Comparison of ENCODE assay signal across 8 cellular contexts in the genomic region with DNA sequence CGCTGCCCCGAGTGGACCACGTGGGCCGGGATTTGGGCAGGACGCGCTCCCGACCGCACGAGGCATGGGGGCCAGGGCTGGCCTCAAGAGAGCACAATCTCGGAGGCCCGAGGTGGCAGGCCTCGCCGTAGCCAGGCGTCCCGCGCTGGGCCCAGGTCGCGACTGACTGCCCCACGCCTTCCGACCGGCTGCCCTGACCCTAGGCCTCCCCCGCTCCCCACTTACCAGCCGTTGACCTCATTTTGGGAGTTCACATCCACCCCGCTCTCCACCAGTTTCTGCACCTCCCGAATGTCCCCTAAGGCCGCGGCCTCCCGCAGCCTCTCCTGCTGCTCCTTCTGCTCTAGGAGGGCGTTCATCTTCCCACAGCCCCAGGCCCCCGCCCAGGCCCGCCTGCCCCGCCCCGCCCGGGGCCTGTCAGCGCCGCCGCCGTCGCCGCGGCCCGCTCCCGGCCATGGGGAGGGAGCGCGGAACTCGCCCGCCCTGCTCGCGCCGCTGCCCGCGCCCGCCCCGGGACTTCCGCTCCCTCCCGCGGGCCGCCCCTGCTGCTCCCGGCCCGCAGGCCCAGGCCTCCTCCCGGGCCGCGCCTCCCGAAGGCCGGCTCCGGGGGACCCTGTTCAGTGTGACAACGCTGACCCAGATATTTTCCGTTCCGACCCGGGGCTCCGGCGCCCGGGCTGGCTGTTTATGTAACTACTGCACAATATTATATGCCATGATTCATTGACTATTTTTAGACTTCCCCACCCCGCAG. TPM values are rescaled to one million over a fixed set of nuclear protein-coding genes. Genes with fewer than 3 reads are reported as not detected.
DNase-seq lines count a peak whose midpoint lies in the region; ATAC-seq and TF ChIP-seq lines count a peak whose summit lies in the region.

A gene with protein sequence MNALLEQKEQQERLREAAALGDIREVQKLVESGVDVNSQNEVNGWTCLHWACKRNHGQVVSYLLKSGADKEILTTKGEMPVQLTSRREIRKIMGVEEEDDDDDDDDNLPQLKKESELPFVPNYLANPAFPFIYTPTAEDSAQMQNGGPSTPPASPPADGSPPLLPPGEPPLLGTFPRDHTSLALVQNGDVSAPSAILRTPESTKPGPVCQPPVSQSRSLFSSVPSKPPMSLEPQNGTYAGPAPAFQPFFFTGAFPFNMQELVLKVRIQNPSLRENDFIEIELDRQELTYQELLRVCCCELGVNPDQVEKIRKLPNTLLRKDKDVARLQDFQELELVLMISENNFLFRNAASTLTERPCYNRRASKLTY (minus strand): TSS at position 619 of the 754 bp plus-strand sequence. CDS start 260 bp downstream, at position 359.

- no peaks in the 10 kb centered on the region; the same call in 1 of the 2 replicates for H3K36me3 ChIP-seq in Caco-2 (ENCODE audit: control insufficient read depth, insufficient read depth, low read length)
- no peaks in the 10 kb centered on the region for H3K36me3 ChIP-seq in endocrine pancreas (ENCODE audit: control insufficient read depth, insufficient read depth, low read length)

- POLR2A ChIA-PET in Caco-2 (lab: Charles Lee) = interaction anchor here (0.7 to 1.9 kb wide), 3 partner anchors 9 to 12 kb away, joined by 3 to 20 read pairs (median 9); a partner anchor contains a TSS

- ATAC-seq in GM21390 (IDR thresholded peaks at IDR 0.05; ENCODE audit: unreplicated experiment) = peak; percentile 74
- peak; percentile 87 for ATAC-seq in activated CD8-positive, alpha-beta memory T cell treated with anti-CD3 and anti-CD28 coated beads, Interleukin-2, amount 10 ng/mL, durations not matched to agents 7 days and 5 days

- peak within 1 kb of the TSS; percentile 68 for H3K4me3 ChIP-seq in Caco-2 (ENCODE audit: low read depth, low read length)
- peak within 1 kb of the TSS; percentile 80 for H3K4me3 ChIP-seq in endocrine pancreas (ENCODE audit: control insufficient read depth, insufficient read depth, low read length)

- peaks cover 31% of the 10 kb centered on the region for H3K4me1 Mint-ChIP-seq in Caco-2 (ENCODE audit: low read depth, unreplicated experiment)
- peaks cover 49% of the 10 kb centered on the region for H3K4me1 Mint-ChIP-seq in activated CD8-positive, alpha-beta memory T cell treated with anti-CD3 and anti-CD28 coated beads, Interleukin-2, amount 10 ng/mL, durations not matched to agents 7 days and 5 days

- H3K9me3 ChIP-seq in Caco-2 (no peaks in the 10 kb centered on the region), endocrine pancreas (ENCODE audit: control insufficient read depth, low read length) (no peaks in the 10 kb centered on the region)

- peak within 1 kb of the TSS; percentile 55 for H3K9ac ChIP-seq in endocrine pancreas (ENCODE audit: control insufficient read depth, insufficient read depth, low read length)

- TSS peak; percentile 60 for BruUV-seq in Caco-2 (replicated peaks; lab: Mats Ljungman, UMichigan)

- CTCF ChIA-PET in Caco-2 (lab: Charles Lee) = interaction anchor here (0.6 to 4.1 kb wide), 4 partner anchors 14 to 197 kb away, joined by 3 to 22 read pairs (median 4); no protein-coding TSS in a partner anchor
- CTCF ChIA-PET in activated CD8-positive, alpha-beta memory T cell treated with anti-CD3 and anti-CD28 coated beads, Interleukin-2, amount 10 ng/mL, durations not matched to agents 7 days and 5 days (lab: Charles Lee) = interaction anchor here (1.0 kb wide), 1 partner anchor 228 kb away, joined by 3 read pairs; no protein-coding TSS in a partner anchor

- H3K27me3 ChIP-seq in Caco-2 (replicated peaks; ENCODE audit: control insufficient read depth, insufficient read depth, low read length) (no peaks in the 10 kb centered on the region), endocrine pancreas (ENCODE audit: control insufficient read depth, insufficient read depth, low read length) (no peaks in the 10 kb centered on the region)

- H3K9me3 Mint-ChIP-seq in Caco-2 (ENCODE audit: unreplicated experiment) = no peaks in the 10 kb centered on the region
- no peaks in the 10 kb centered on the region for H3K9me3 Mint-ChIP-seq in activated CD8-positive, alpha-beta memory T cell treated with anti-CD3 and anti-CD28 coated beads, Interleukin-2, amount 10 ng/mL, durations not matched to agents 7 days and 5 days (ENCODE audit: low read depth)

- intact Hi-C loops in Caco-2 (cut with micrococcal nuclease; ENCODE audit: unreplicated experiment) = loop anchor here (1.0 to 10.0 kb wide), 4 partner anchors 12 to 230 kb away; a partner anchor contains a TSS

- H3K27ac Mint-ChIP-seq in Caco-2 (ENCODE audit: unreplicated experiment) = peak within 1 kb of the TSS; percentile 79
- H3K27ac Mint-ChIP-seq in activated CD8-positive, alpha-beta memory T cell treated with anti-CD3 and anti-CD28 coated beads, Interleukin-2, amount 10 ng/mL, durations not matched to agents 7 days and 5 days = peak within 1 kb of the TSS; percentile 96

- peaks cover 44% of the 10 kb centered on the region for H3K36me3 Mint-ChIP-seq in Caco-2 (ENCODE audit: insufficient read depth, unreplicated experiment)
- H3K36me3 Mint-ChIP-seq in activated CD8-positive, alpha-beta memory T cell treated with anti-CD3 and anti-CD28 coated beads, Interleukin-2, amount 10 ng/mL, durations not matched to agents 7 days and 5 days = peaks cover 11% of the 10 kb centered on the region

- peak within 1 kb of the TSS; percentile 97 for H3K4me3 Mint-ChIP-seq in Caco-2 (ENCODE audit: unreplicated experiment)
- H3K4me3 Mint-ChIP-seq in activated CD8-positive, alpha-beta memory T cell treated with anti-CD3 and anti-CD28 coated beads, Interleukin-2, amount 10 ng/mL, durations not matched to agents 7 days and 5 days = peak within 1 kb of the TSS; percentile 82

- peaks cover 15% of the 10 kb centered on the region for H3K4me1 ChIP-seq in Caco-2
- H3K4me1 ChIP-seq in endocrine pancreas (ENCODE audit: control insufficient read depth, insufficient read depth, low read length) = no peaks in the 10 kb centered on the region

- no peak for TF ChIP-seq CTCF in Caco-2 (IDR thresholded peaks at IDR 0.05; ENCODE audit: insufficient read depth in 1 of 2, low read depth in 1 of 2, low read length in 1 of 2, severe bottlenecking in 1 of 2, unreplicated experiment in 1 of 2)

- H3K27me3 Mint-ChIP-seq in Caco-2 (ENCODE audit: insufficient read depth, unreplicated experiment) = no peaks in the 10 kb centered on the region
- H3K27me3 Mint-ChIP-seq in activated CD8-positive, alpha-beta memory T cell treated with anti-CD3 and anti-CD28 coated beads, Interleukin-2, amount 10 ng/mL, durations not matched to agents 7 days and 5 days = no peaks in the 10 kb centered on the region

- DNase-seq in Caco-2 (peak; percentile 95 to 99), HUDEP-2 (lab: John Stamatoyannopoulos, UW; ENCODE audit: unreplicated experiment in 76 of 76) (peak in 74 of 76 experiments; percentile 15 to 91 (median 78)), NOMO-1 treated with dmso at 0.1 percent for 144 hours (lab: John Stamatoyannopoulos, UW; ENCODE audit: unreplicated experiment) (peak; percentile 89), mesenteric fat pad (ENCODE audit: low spot score) (peak; percentile 94)
- DNase-seq in activated CD8-positive, alpha-beta memory T cell treated with anti-CD3 and anti-CD28 coated beads, Interleukin-2, amount 10 ng/mL, durations not matched to agents 7 days and 5 days = peak; percentile 93
- DNase-seq in stimulated activated CD8-positive, alpha-beta memory T cell treated with anti-CD3 and anti-CD28 coated beads, Interleukin-15, amount 100 ng/mL, for 1 hour (ENCODE audit: low read depth) = peak; percentile 85

RNA-seq across cellular contexts. Expression of the gene that starts here (rescaled TPM):
- total RNA-seq in Caco-2 (2022) = 113 and 114 TPM in 2 replicates
- 10 to 100 TPM; 30.5 to 39.3 TPM for total RNA-seq in activated CD8-positive, alpha-beta memory T cell treated with anti-CD3 and anti-CD28 coated beads, Interleukin-2, amount 10 ng/mL, durations not matched to agents 7 days and 5 days
- 92.0 TPM for total RNA-seq in mesenteric fat pad

Comparison
In these comparisons a context has a peak if more than half of its experiments do, and no peak if none do; other contexts are left out.
1. Peak in every context shown above with its lines: DNase-seq, ATAC-seq and H3K4me3 ChIP-seq.